8 cellular contexts compared by ENCODE assay signal in genomic region chrX:68831405-68832100, GRCh38. TPM values are rescaled to one million over a fixed set of nuclear protein-coding genes. Genes with fewer than 3 reads are reported as not detected.
A peak's percentile ranks its signal among the peaks of the same experiment; 100 is the strongest.
DNase-seq lines count a peak whose midpoint lies in the region; ATAC-seq and TF ChIP-seq lines count a peak whose summit lies in the region.

No MANE protein-coding gene starts in this region.

- DNase-seq in AG04450 (ENCODE audit: low read depth, low spot score) (no peak), NB4 (ENCODE audit: low read depth) (peak; percentile 21), dorsolateral prefrontal cortex (peak in 3 of 10 donors; percentile 5 to 12 (median 11)), SKM-1 (lab: John Stamatoyannopoulos, UW; ENCODE audit: unreplicated experiment) (no peak), CD1c-positive myeloid dendritic cell (ENCODE audit: extremely low spot score) (no peak), Karpas-422 (no peak)

- H3K4me2 ChIP-seq in Karpas-422 (ENCODE audit: low read depth, low read length, poor library complexity, severe bottlenecking), result no peak overlapping the region

- H3K9ac ChIP-seq in Karpas-422 (ENCODE audit: low read length), result no peak overlapping the region

- peak overlapping the region; percentile 39 for H3K27ac ChIP-seq in AG04450 (ENCODE audit: low read depth, low read length)
- H3K27ac ChIP-seq in dorsolateral prefrontal cortex, result no peak overlapping the region
- peak overlapping the region; percentile 72 for H3K27ac ChIP-seq in muscle layer of duodenum (ENCODE audit: low read length)
- no peak overlapping the region for H3K27ac ChIP-seq in Karpas-422 (ENCODE audit: low read length)

- H2AFZ ChIP-seq in Karpas-422 (ENCODE audit: low read length), result no peak overlapping the region

- H3K9me3 ChIP-seq in AG04450 (ENCODE audit: control insufficient read depth, insufficient read depth, low read length) (no peaks in the 10 kb centered on the region; the same call in 1 of the 2 replicates), muscle layer of duodenum (ENCODE audit: control insufficient read depth in 1 of 2, low read length in 2 of 2) (no peaks in the 10 kb centered on the region), Karpas-422 (ENCODE audit: low read length) (no peaks in the 10 kb centered on the region)

- H4K20me1 ChIP-seq in Karpas-422 (ENCODE audit: insufficient read depth, low read depth, low read length), result no peaks in the 10 kb centered on the region; the same call in 1 of the 2 replicates

- POLR2A ChIA-PET in AG04450 (lab: Yijun Ruan, JAX), result no interaction called here

- no peaks in the 10 kb centered on the region for H3K79me2 ChIP-seq in Karpas-422 (ENCODE audit: low read length)

- CTCF ChIA-PET in AG04450 (lab: Charles Lee), result interaction anchor here (0.6 to 8.1 kb wide), 3 partner anchors 326 to 458 kb away, joined by 3 to 188 read pairs (median 4); no protein-coding TSS in a partner anchor

- no peaks in the 10 kb centered on the region for H3K36me3 ChIP-seq in muscle layer of duodenum (ENCODE audit: control insufficient read depth in 1 of 2, insufficient read depth in 2 of 2, low read length in 2 of 2)
- H3K36me3 ChIP-seq in Karpas-422 (ENCODE audit: insufficient read depth, low read length), result no peaks in the 10 kb centered on the region

- no peaks in the 10 kb centered on the region for H3K9me2 ChIP-seq in Karpas-422 (replicated peaks; ENCODE audit: insufficient read depth, low read length)

- TF ChIP-seq POLR2A in NB4 (IDR thresholded peaks at IDR 0.05; ENCODE audit: extremely low read depth, insufficient read length), result no peak

- no peak for TF ChIP-seq CTCF in AG04450 (IDR thresholded peaks at IDR 0.05; ENCODE audit: low read depth, low read length)
- no peak for TF ChIP-seq CTCF in NB4 (IDR thresholded peaks at IDR 0.05; ENCODE audit: low read depth, low read length)
- no peak for TF ChIP-seq CTCF in dorsolateral prefrontal cortex (IDR thresholded peaks at IDR 0.05 in 54 of 56, conservative IDR thresholded peaks at IDR 0.05 in 2 of 56; ENCODE audit: low read depth in 1 of 56, partially characterized antibody in 56 of 56)

- H3K27me3 ChIP-seq in AG04450 (ENCODE audit: control insufficient read depth, insufficient read depth, low read length), result no peaks in the 10 kb centered on the region
- peaks cover 0 to 78% (median 14%) of the 10 kb centered on the region in 45 donors for H3K27me3 ChIP-seq in dorsolateral prefrontal cortex
- H3K27me3 ChIP-seq in muscle layer of duodenum (ENCODE audit: low read depth, low read length), result no peaks in the 10 kb centered on the region
- H3K27me3 ChIP-seq in Karpas-422 (ENCODE audit: low read length), result no peaks in the 10 kb centered on the region

- H3K4me3 ChIP-seq in AG04450 (ENCODE audit: low read depth, low read length) (peak overlapping the region; percentile 73), NB4 (ENCODE audit: low read depth, low read length) (no peak overlapping the region), dorsolateral prefrontal cortex (peak overlapping the region in 48 of 59 donors; percentile 9 to 79 (median 68)), muscle layer of duodenum (ENCODE audit: low read depth in 1 of 2, low read length in 2 of 2) (peak overlapping the region; percentile 60 to 78), Karpas-422 (ENCODE audit: low read length) (no peak overlapping the region)

- intact Hi-C loops in dorsolateral prefrontal cortex (cut with DNase I), result no loop called here

- H3K4me1 ChIP-seq in muscle layer of duodenum (ENCODE audit: control insufficient read depth in 1 of 2, insufficient read depth in 2 of 2, low read length in 2 of 2) (peaks cover 0 to 8% of the 10 kb centered on the region in 2 donors), Karpas-422 (ENCODE audit: low read length) (peaks cover 12% of the 10 kb centered on the region)

- no peak for ATAC-seq in GM18861 (IDR thresholded peaks at IDR 0.05; ENCODE audit: unreplicated experiment)

RNA-seq across cellular contexts. Expression of gene EFNB1, which starts 2.7 kb away (rescaled TPM):
- 19.1 and 22.8 TPM in 2 replicates for polyA plus RNA-seq in AG04450 (2011; rRNA removed)
- 17.9 and 20.5 TPM in 2 replicates for polyA minus RNA-seq in AG04450 (2011; rRNA and poly(A)+ RNA removed)
- total RNA-seq in dorsolateral prefrontal cortex, result 10 to 100 TPM in 5 of 120 experiments, 1 to 10 TPM in 115; 3.0 to 12.4 (median 6.2) TPM
- 0.67 and 2.5 TPM in 2 replicates for total RNA-seq in Karpas-422 (2014; rRNA removed; shearing (Covaris generic); ENCODE audit: low replicate concordance)

Comparison
In these comparisons a context has a peak if more than half of its experiments do, and no peak if none do; other contexts are left out.
1. H3K27ac ChIP-seq: peak in AG04450 (single experiment) and muscle layer of duodenum (single experiment); none in dorsolateral prefrontal cortex (0 of 59) and Karpas-422 (single experiment).
2. H3K4me3 ChIP-seq: peak in AG04450 (single experiment), dorsolateral prefrontal cortex (48 of 59) and muscle layer of duodenum (2 of 2); none in NB4 (single experiment) and Karpas-422 (single experiment).